In the genomic region with DNA sequence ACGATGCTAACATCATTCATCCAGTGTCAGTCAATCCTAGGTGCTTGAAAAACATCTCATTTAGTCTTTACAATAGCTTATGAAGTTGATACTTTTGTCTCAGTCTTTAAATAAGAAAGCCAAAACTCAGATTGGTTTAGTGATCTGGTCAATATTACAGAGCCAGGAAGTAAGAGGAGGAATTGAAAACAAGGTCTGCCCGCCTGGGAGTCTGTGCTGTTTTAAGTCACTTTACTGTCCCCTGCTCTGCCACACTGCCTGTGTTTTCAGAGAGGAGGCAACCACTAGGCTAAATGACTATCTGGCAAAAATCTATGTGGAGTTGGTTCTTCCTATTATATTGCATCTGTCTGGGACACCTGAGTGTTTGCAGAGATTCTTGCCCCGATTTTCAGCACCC, we compare ENCODE assay signal across 22 cellular contexts.
A peak's percentile ranks its signal among the peaks of the same experiment; 100 is the strongest.
DNase-seq lines count a peak whose midpoint lies in the region; ATAC-seq and TF ChIP-seq lines count a peak whose summit lies in the region.
"Had no signal": no experiment of that assay in that cellular context is flagged by ENCODE, and none has a peak within 500 bp of the region (broad histone marks: within the 10 kb centered on the region; RNA-seq: fewer than 3 reads in every experiment).

No MANE protein-coding gene starts in this region.

- 76 to 84% (median 79%) methylated on average over 3 of the region's 3 CpGs for WGBS in heart left ventricle, 4 donors

- no peaks in the 10 kb centered on the region for H3K36me3 ChIP-seq in heart left ventricle
- H3K36me3 ChIP-seq in effector memory CD4-positive, alpha-beta T cell (ENCODE audit: control insufficient read depth, insufficient read depth, low read length), result no peaks in the 10 kb centered on the region
- H3K36me3 ChIP-seq: transverse colon had no signal

- H3K4me1 ChIP-seq in heart left ventricle, result peaks cover 0 to 50% (median 12%) of the 10 kb centered on the region in 12 donors
- H3K4me1 ChIP-seq in effector memory CD4-positive, alpha-beta T cell (ENCODE audit: control insufficient read depth, insufficient read depth, low read length, poor library complexity, severe bottlenecking), result no peaks in the 10 kb centered on the region
- H3K4me1 ChIP-seq: parathyroid adenoma had no signal

- H3K36me3 Mint-ChIP-seq in stimulated activated naive B cell treated with anti-CD40 and anti-IgM and Interleukin-4, amounts not matched to agents 10 μg/mL and 1 μg/mL and 100 μg/mL, for 72 hours, result peaks cover 2 to 13% of the 10 kb centered on the region in 2 donors
- H3K36me3 Mint-ChIP-seq: brain, natural killer cell had no signal

- no peaks in the 10 kb centered on the region for H3K27me3 ChIP-seq in heart left ventricle
- H3K27me3 ChIP-seq in effector memory CD4-positive, alpha-beta T cell (replicated peaks; ENCODE audit: control insufficient read depth, insufficient read depth, low read length, poor library complexity, severe bottlenecking), result no peaks in the 10 kb centered on the region
- H3K27me3 ChIP-seq: transverse colon had no signal

- no peaks in the 10 kb centered on the region for H3K9me3 ChIP-seq in heart left ventricle
- no peaks in the 10 kb centered on the region for H3K9me3 ChIP-seq in effector memory CD4-positive, alpha-beta T cell (ENCODE audit: control insufficient read depth, low read length)
- H3K9me3 ChIP-seq: transverse colon had no signal

- H3K27ac Mint-ChIP-seq in stimulated activated naive B cell treated with anti-CD40 and anti-IgM and Interleukin-4, amounts not matched to agents 10 μg/mL and 1 μg/mL and 100 μg/mL, for 72 hours, result no peak overlapping the region
- H3K27ac Mint-ChIP-seq: activated naive CD8-positive, alpha-beta T cell treated with anti-CD3 and anti-CD28 coated beads, Interleukin-2, amount 50 U/mL, for 24 hours; activated T-helper 2 cell treated with anti-CD3 and anti-CD28 coated beads, Interferon-gamma antibody, Interleukin-2, Interleukin-4, amounts not matched to agents 10 μg/mL and 5 μg/mL and 100 μg/mL, durations not matched to agents 14 hours and 24 hours and 36 hours; natural killer cell; stimulated activated naive CD8-positive, alpha-beta T cell treated with anti-CD3 and anti-CD28 coated beads, Interleukin-15, Interleukin-2, amounts not matched to agents 100 ng/mL and 50 ng/mL, for 24 hours had no signal

- peak overlapping the region in 11 of 12 donors; percentile 61 to 86 (median 77) for H3K27ac ChIP-seq in heart left ventricle
- H3K27ac ChIP-seq in effector memory CD4-positive, alpha-beta T cell (ENCODE audit: insufficient read depth, low read length, poor library complexity, severe bottlenecking), result no peak overlapping the region
- H3K27ac ChIP-seq: 22Rv1, transverse colon had no signal

- H3K9me3 Mint-ChIP-seq in stimulated activated naive B cell treated with anti-CD40 and anti-IgM and Interleukin-4, amounts not matched to agents 10 μg/mL and 1 μg/mL and 100 μg/mL, for 72 hours, result peaks cover 0 to 6% of the 10 kb centered on the region in 2 donors
- H3K9me3 Mint-ChIP-seq: activated naive CD8-positive, alpha-beta T cell treated with anti-CD3 and anti-CD28 coated beads, Interleukin-2, amount 50 U/mL, for 24 hours; activated T-helper 2 cell treated with anti-CD3 and anti-CD28 coated beads, Interferon-gamma antibody, Interleukin-2, Interleukin-4, amounts not matched to agents 10 μg/mL and 5 μg/mL and 100 μg/mL, durations not matched to agents 14 hours and 24 hours and 36 hours; brain; natural killer cell; stimulated activated naive CD8-positive, alpha-beta T cell treated with anti-CD3 and anti-CD28 coated beads, Interleukin-15, Interleukin-2, amounts not matched to agents 100 ng/mL and 50 ng/mL, for 24 hours had no signal

- TF ChIP-seq POLR2A in heart left ventricle (IDR thresholded peaks at IDR 0.05), result no peak

- DNase-seq in heart left ventricle, result no peak
- DNase-seq in Right ventricle myocardium inferior (ENCODE audit: missing footprints), result no peak
- DNase-seq in stimulated activated naive B cell treated with anti-CD40 and anti-IgM and Interleukin-4, amounts not matched to agents 10 μg/mL and 1 μg/mL and 100 μg/mL, for 72 hours, result no peak
- no peak for DNase-seq in stimulated activated CD4-positive, alpha-beta T cell treated with anti-CD3 and anti-CD28 coated beads, Interleukin-4, amount 100 ng/mL, for 4 hours
- DNase-seq in NCI-H2227 treated with DMSO at 0.1 percent for 48 hours (lab: John Stamatoyannopoulos, UW), result no peak
- DNase-seq in effector memory CD4-positive, alpha-beta T cell, result no peak
- DNase-seq: activated CD4-positive, alpha-beta T cell treated with anti-CD3 and anti-CD28 coated beads for 48 hours; activated naive CD8-positive, alpha-beta T cell treated with anti-CD3 and anti-CD28 coated beads, Interleukin-2, amount 50 U/mL, for 24 hours; kidney; mesenchymal stem cell; natural killer cell; NCI-H2081; NCI-H524; SW 1271; transverse colon had no signal

- H3K27me3 Mint-ChIP-seq in stimulated activated naive B cell treated with anti-CD40 and anti-IgM and Interleukin-4, amounts not matched to agents 10 μg/mL and 1 μg/mL and 100 μg/mL, for 72 hours, result no peaks in the 10 kb centered on the region
- H3K27me3 Mint-ChIP-seq: activated naive CD8-positive, alpha-beta T cell treated with anti-CD3 and anti-CD28 coated beads, Interleukin-2, amount 50 U/mL, for 24 hours; brain; stimulated activated naive CD8-positive, alpha-beta T cell treated with anti-CD3 and anti-CD28 coated beads, Interleukin-15, Interleukin-2, amounts not matched to agents 100 ng/mL and 50 ng/mL, for 24 hours had no signal

- TF ChIP-seq CTCF in heart left ventricle (IDR thresholded peaks at IDR 0.05), result no peak

- ATAC-seq in heart left ventricle (no peak), Right ventricle myocardium inferior (no peak), GM21576 (IDR thresholded peaks at IDR 0.05; ENCODE audit: unreplicated experiment) (peak; percentile 76), HG03442 (IDR thresholded peaks at IDR 0.05; ENCODE audit: unreplicated experiment) (peak; percentile 54)
- ATAC-seq in stimulated activated naive B cell treated with anti-CD40 and anti-IgM and Interleukin-4, amounts not matched to agents 10 μg/mL and 1 μg/mL and 100 μg/mL, for 72 hours (replicated peaks), result peak; percentile 90 to 95
- ATAC-seq: activated naive CD8-positive, alpha-beta T cell treated with anti-CD3 and anti-CD28 coated beads, Interleukin-2, amount 50 U/mL, for 24 hours; natural killer cell had no signal

- intact Hi-C loops in heart left ventricle (cut with DNase I), result loop anchor here in 2 of 10 donors (5.0 kb wide), 1 partner anchor 65 kb away; a partner anchor contains a TSS
- intact Hi-C loops in Right ventricle myocardium inferior (cut with DNase I), result loop anchor here (5.0 kb wide), 1 partner anchor 60 kb away; no protein-coding TSS in a partner anchor

- peaks cover 12 to 30% of the 10 kb centered on the region in 2 donors for H3K4me1 Mint-ChIP-seq in stimulated activated naive B cell treated with anti-CD40 and anti-IgM and Interleukin-4, amounts not matched to agents 10 μg/mL and 1 μg/mL and 100 μg/mL, for 72 hours
- H3K4me1 Mint-ChIP-seq: natural killer cell had no signal

- H3K4me3 Mint-ChIP-seq in stimulated activated naive B cell treated with anti-CD40 and anti-IgM and Interleukin-4, amounts not matched to agents 10 μg/mL and 1 μg/mL and 100 μg/mL, for 72 hours, result no peak overlapping the region
- H3K4me3 Mint-ChIP-seq: activated naive CD8-positive, alpha-beta T cell treated with anti-CD3 and anti-CD28 coated beads, Interleukin-2, amount 50 U/mL, for 24 hours; brain; natural killer cell; stimulated activated naive CD8-positive, alpha-beta T cell treated with anti-CD3 and anti-CD28 coated beads, Interleukin-15, Interleukin-2, amounts not matched to agents 100 ng/mL and 50 ng/mL, for 24 hours had no signal

- H3K4me3 ChIP-seq in heart left ventricle, result no peak overlapping the region
- H3K4me3 ChIP-seq in effector memory CD4-positive, alpha-beta T cell (ENCODE audit: insufficient read depth, low read depth, low read length, poor library complexity, severe bottlenecking), result no peak overlapping the region
- H3K4me3 ChIP-seq: transverse colon had no signal

Comparison
In these comparisons a context has a peak if more than half of its experiments do, and no peak if none do; other contexts are left out.
1. ATAC-seq: peak in GM21576 (single experiment), HG03442 (single experiment) and stimulated activated naive B cell treated with anti-CD40 and anti-IgM and Interleukin-4, amounts not matched to agents 10 μg/mL and 1 μg/mL and 100 μg/mL, for 72 hours (2 of 2); none in heart left ventricle (0 of 4) and Right ventricle myocardium inferior (single experiment).